Comparison of ENCODE assay signal across 16 cellular contexts in genomic region chr9:121675969-121676822, GRCh38. TPM values are rescaled to one million over a fixed set of nuclear protein-coding genes. Genes with fewer than 3 reads are reported as not detected.
DNase-seq lines count a peak whose midpoint lies in the region; ATAC-seq and TF ChIP-seq lines count a peak whose summit lies in the region.
"Had no signal": no experiment of that assay in that cellular context is flagged by ENCODE, and none has a peak within 500 bp of the region (broad histone marks: within the 10 kb centered on the region; RNA-seq: fewer than 3 reads in every experiment).

No MANE protein-coding gene starts in this region.

- H3K9me3 ChIP-seq in body of pancreas (no peaks in the 10 kb centered on the region), hepatocyte (ENCODE audit: low read depth) (no peaks in the 10 kb centered on the region), ovary (no peaks in the 10 kb centered on the region)
- H3K9me3 ChIP-seq: gastroesophageal sphincter had no signal

- peak; percentile 35 for DNase-seq in EH (ENCODE audit: low read depth)
- peak in 2 of 4 donors; percentile 26 to 43 for DNase-seq in body of pancreas
- DNase-seq in hepatocyte (ENCODE audit: low spot score), result peak; percentile 57
- DNase-seq in ovary, result peak in 3 of 5 donors; percentile 55 to 65 (median 57)
- DNase-seq in NCI-H2227 treated with DMSO at 0.1 percent for 48 hours (lab: John Stamatoyannopoulos, UW), result no peak
- DNase-seq in COLO668 (lab: John Stamatoyannopoulos, UW; ENCODE audit: unreplicated experiment), result no peak
- no peak for DNase-seq in NCI-H1694 (lab: John Stamatoyannopoulos, UW)
- DNase-seq in stimulated activated CD4-positive, alpha-beta T cell treated with anti-CD3 and anti-CD28 coated beads, Interleukin-4, amount 100 ng/mL, for 1 hour, result no peak
- DNase-seq: activated naive CD4-positive, alpha-beta T cell treated with Interleukin-2 at 50 U/mL for 16 hours; islet precursor cell; Kasumi-1; NCI-H1694 treated with DMSO at 0.1 percent for 48 hours; NCI-H526 treated with DMSO at 0.1 percent for 48 hours; stimulated activated CD4-positive, alpha-beta T cell treated with anti-CD3 and anti-CD28 coated beads, Interleukin-2, amount 100 ng/mL, for 48 hours had no signal

- H3K79me2 ChIP-seq in hepatocyte, result peaks cover 27% of the 10 kb centered on the region

- no peak overlapping the region for H3K4me2 ChIP-seq in hepatocyte

- peaks cover 5% of the 10 kb centered on the region for H4K20me1 ChIP-seq in hepatocyte (ENCODE audit: insufficient read depth, poor library complexity, severe bottlenecking)

- TF ChIP-seq CTCF in body of pancreas (IDR thresholded peaks at IDR 0.05), result no peak
- no peak for TF ChIP-seq CTCF in hepatocyte (IDR thresholded peaks at IDR 0.05; ENCODE audit: poor library complexity)
- no peak for TF ChIP-seq CTCF in ovary (IDR thresholded peaks at IDR 0.05)

- H2AFZ ChIP-seq in hepatocyte, result no peak overlapping the region

- intact Hi-C loops in body of pancreas (cut with DNase I) (no loop called here), ovary (cut with DNase I) (no loop called here)

- H3K4me3 ChIP-seq in body of pancreas (no peak overlapping the region), hepatocyte (no peak overlapping the region), ovary (no peak overlapping the region)
- H3K4me3 ChIP-seq: gastroesophageal sphincter had no signal

- peak; percentile 13 for ATAC-seq in body of pancreas
- ATAC-seq: activated CD4-positive, CD25-positive, alpha-beta regulatory T cell treated with anti-CD3 and anti-CD28 coated beads, Interleukin-2, amount 50 U/mL, for 24 hours; gastroesophageal sphincter had no signal

- no peaks in the 10 kb centered on the region for H3K9me2 ChIP-seq in hepatocyte (replicated peaks; ENCODE audit: insufficient read depth)

- WGBS in body of pancreas, 2 donors, result 86% methylated on average over 16 of the region's 16 CpGs
- 82% methylated on average over 16 of the region's 16 CpGs for WGBS in hepatocyte (ENCODE audit: low lambda C conversion rate, missing lambda C conversion rate)
- WGBS in ovary, 3 donors, result 80 to 85% (median 83%) methylated on average over 16 of the region's 16 CpGs

- no peaks in the 10 kb centered on the region for H3K27me3 ChIP-seq in body of pancreas
- no peaks in the 10 kb centered on the region for H3K27me3 ChIP-seq in hepatocyte
- no peaks in the 10 kb centered on the region for H3K27me3 ChIP-seq in ovary
- H3K27me3 ChIP-seq: gastroesophageal sphincter had no signal

- TF ChIP-seq EP300 in ovary (IDR thresholded peaks at IDR 0.05), result no peak

- no peaks in the 10 kb centered on the region for H3K36me3 ChIP-seq in body of pancreas (replicated peaks in 1 of 2; ENCODE audit: insufficient read depth in 1 of 2, low read depth in 2 of 2)
- no peaks in the 10 kb centered on the region for H3K36me3 ChIP-seq in hepatocyte (replicated peaks; ENCODE audit: insufficient read depth, low read depth)
- no peaks in the 10 kb centered on the region for H3K36me3 ChIP-seq in ovary

- H3K4me1 ChIP-seq in body of pancreas, result peaks cover 15% of the 10 kb centered on the region
- no peaks in the 10 kb centered on the region for H3K4me1 ChIP-seq in hepatocyte (ENCODE audit: insufficient read depth)
- H3K4me1 ChIP-seq in ovary (ENCODE audit: insufficient read depth), result peaks cover 10% of the 10 kb centered on the region

- peak overlapping the region in 1 of 4 donors; percentile 35 for H3K27ac ChIP-seq in body of pancreas
- no peak overlapping the region for H3K27ac ChIP-seq in hepatocyte
- no peak overlapping the region for H3K27ac ChIP-seq in ovary
- H3K27ac ChIP-seq: gastroesophageal sphincter had no signal

- TF ChIP-seq POLR2A in body of pancreas (IDR thresholded peaks at IDR 0.05) (no peak), ovary (IDR thresholded peaks at IDR 0.05) (no peak)

RNA-seq across cellular contexts. Expression of gene DAB2IP, which starts 24.8 kb away (rescaled TPM):
- total RNA-seq in body of pancreas (10 to 100 TPM; 25.2 to 34.9 TPM), hepatocyte (23.6 and 31.0 TPM in 2 replicates), ovary (10 to 100 TPM; 24.3 to 95.0 (median 78.7) TPM)
- polyA plus RNA-seq in hepatocyte (11.1 and 11.6 TPM in 2 replicates), ovary (10 to 100 TPM in 1 of 2 donors, 1 to 10 TPM in 1; 9.3 to 29.3 TPM)

Comparison
In these comparisons a context has a peak if more than half of its experiments do, and no peak if none do; other contexts are left out.
1. DNase-seq: peak in EH (single experiment), hepatocyte (single experiment) and ovary (3 of 5); none in NCI-H2227 treated with DMSO at 0.1 percent for 48 hours (single experiment), COLO668 (single experiment), NCI-H1694 (single experiment) and stimulated activated CD4-positive, alpha-beta T cell treated with anti-CD3 and anti-CD28 coated beads, Interleukin-4, amount 100 ng/mL, for 1 hour (single experiment).